Comparison of ENCODE assay signal across 20 cellular contexts in genomic region chr17:48871035-48871550, GRCh38. TPM values are rescaled to one million over a fixed set of nuclear protein-coding genes. Genes with fewer than 3 reads are reported as not detected.
DNase-seq lines count a peak whose midpoint lies in the region; ATAC-seq, FAIRE-seq and TF ChIP-seq lines count a peak whose summit lies in the region.
"Had no signal": no experiment of that assay in that cellular context is flagged by ENCODE, and none has a peak within 500 bp of the region (broad histone marks: within the 10 kb centered on the region; RNA-seq: fewer than 3 reads in every experiment).

No MANE protein-coding gene starts in this region.

- peaks cover 2% of the 10 kb centered on the region for H3K36me3 Mint-ChIP-seq in type B pancreatic cell

- TF ChIP-seq POLR2A in heart left ventricle (IDR thresholded peaks at IDR 0.05) (no peak), Peyer's patch (IDR thresholded peaks at IDR 0.05) (no peak), GM12892 (IDR thresholded peaks at IDR 0.05; ENCODE audit: low read depth, low read length) (no peak), ovary (IDR thresholded peaks at IDR 0.05) (no peak)

- no peak overlapping the region for H3K4me3 ChIP-seq in heart left ventricle
- no peak overlapping the region for H3K4me3 ChIP-seq in Peyer's patch
- no peak overlapping the region for H3K4me3 ChIP-seq in lower lobe of right lung
- no peak overlapping the region for H3K4me3 ChIP-seq in ovary

- H3K27ac ChIP-seq in heart left ventricle (peak overlapping the region in 10 of 12 donors; percentile 44 to 85 (median 72)), Peyer's patch (peak overlapping the region in 3 of 4 donors; percentile 27 to 72 (median 71)), lower lobe of right lung (peak overlapping the region; percentile 59), ovary (no peak overlapping the region)

- no peak overlapping the region for H3K4me3 Mint-ChIP-seq in type B pancreatic cell
- H3K4me3 Mint-ChIP-seq: brain, neural crest cell had no signal

- TF ChIP-seq CTCF in heart left ventricle (IDR thresholded peaks at IDR 0.05) (no peak), Peyer's patch (IDR thresholded peaks at IDR 0.05) (no peak), lower lobe of right lung (IDR thresholded peaks at IDR 0.05) (no peak), type B pancreatic cell (conservative IDR thresholded peaks at IDR 0.05) (no peak), ovary (IDR thresholded peaks at IDR 0.05) (no peak)

- no peak for FAIRE-seq in GM12892 (lab: Jason Lieb, UNC)
- FAIRE-seq: D721Med had no signal

- WGBS in heart left ventricle, 4 donors: 41 to 61% (median 53%) methylated on average over 4 of the region's 4 CpGs
- WGBS in ovary, 3 donors: 55 to 80% (median 62%) methylated on average over 4 of the region's 4 CpGs

- H3K36me3 ChIP-seq in heart left ventricle (peaks cover 0 to 7% (median 3%) of the 10 kb centered on the region in 9 donors), Peyer's patch (peaks cover 0 to 3% (median 0%) of the 10 kb centered on the region in 3 donors), lower lobe of right lung (peaks cover 5% of the 10 kb centered on the region), ovary (no peaks in the 10 kb centered on the region)

- peaks cover 8 to 51% (median 40%) of the 10 kb centered on the region in 12 donors for H3K4me1 ChIP-seq in heart left ventricle
- peaks cover 0 to 41% (median 9%) of the 10 kb centered on the region in 4 donors for H3K4me1 ChIP-seq in Peyer's patch
- peaks cover 29% of the 10 kb centered on the region for H3K4me1 ChIP-seq in lower lobe of right lung
- peaks cover 16% of the 10 kb centered on the region for H3K4me1 ChIP-seq in ovary (ENCODE audit: insufficient read depth)

- intact Hi-C loops in heart left ventricle (cut with DNase I): no loop called here
- intact Hi-C loops in left cardiac atrium (cut with DNase I): loop anchor here in 1 of 2 donors (10.0 kb wide), 1 partner anchor 146 kb away; the partner anchor contains the start of genes HOXB13, PRAC1 and PRAC2
- intact Hi-C loops in lower lobe of right lung (cut with DNase I): no loop called here
- intact Hi-C loops in ovary (cut with DNase I): loop anchor here in 1 of 4 donors (10.0 kb wide), 1 partner anchor 146 kb away; the partner anchor contains the start of genes HOXB13, PRAC1 and PRAC2

- H3K27me3 Mint-ChIP-seq in type B pancreatic cell: peaks cover 4% of the 10 kb centered on the region
- H3K27me3 Mint-ChIP-seq: brain had no signal

- no peaks in the 10 kb centered on the region for H3K9me3 Mint-ChIP-seq in type B pancreatic cell
- H3K9me3 Mint-ChIP-seq: brain, neural crest cell had no signal

- peak overlapping the region; percentile 89 for H3K27ac Mint-ChIP-seq in type B pancreatic cell

- ATAC-seq in heart left ventricle: no peak
- no peak for ATAC-seq in left cardiac atrium
- ATAC-seq in lower lobe of right lung: no peak

- H3K4me1 Mint-ChIP-seq in type B pancreatic cell (ENCODE audit: unreplicated experiment): peaks cover 49% of the 10 kb centered on the region

- TF ChIP-seq EP300 in ovary (IDR thresholded peaks at IDR 0.05): no peak

- H3K9me3 ChIP-seq in heart left ventricle: no peaks in the 10 kb centered on the region
- H3K9me3 ChIP-seq in Peyer's patch: no peaks in the 10 kb centered on the region
- H3K9me3 ChIP-seq in lower lobe of right lung: no peaks in the 10 kb centered on the region
- H3K9me3 ChIP-seq in ovary: no peaks in the 10 kb centered on the region

- H3K27me3 ChIP-seq in heart left ventricle (no peaks in the 10 kb centered on the region), Peyer's patch (no peaks in the 10 kb centered on the region), lower lobe of right lung (ENCODE audit: low read depth) (no peaks in the 10 kb centered on the region), ovary (no peaks in the 10 kb centered on the region)

- DNase-seq in heart left ventricle (no peak), left cardiac atrium (no peak), Peyer's patch (no peak), lower lobe of right lung (no peak), type B pancreatic cell (ENCODE audit: extremely low spot score, unreplicated experiment) (no peak), GM12892 (ENCODE audit: insufficient read length) (no peak), NCI-H1436 (lab: John Stamatoyannopoulos, UW) (no peak), ovary (no peak)
- DNase-seq: activated CD4-positive, alpha-beta T cell treated with anti-CD3 and anti-CD28 coated beads for 48 hours; effector CD4-positive, alpha-beta T cell; erythroblast; foreskin fibroblast; hippocampal formation; NCI-H187; NCI-H526 had no signal

RNA-seq across cellular contexts. Expression of gene ATP5MC1, which starts 21.5 kb away (rescaled TPM):
- total RNA-seq in heart left ventricle (1,000 to 10,000 TPM in 1 of 9 donors, 100 to 1,000 TPM in 8; 225 to 1,147 (median 370) TPM), left cardiac atrium (100 to 1,000 TPM; 356 to 396 TPM), Peyer's patch (100 to 1,000 TPM in 3 of 4 donors, 10 to 100 TPM in 1; 56.1 to 126 (median 109) TPM), lower lobe of right lung (42.6 TPM), type B pancreatic cell (ENCODE audit: low replicate concordance) (91.5 and 92.2 TPM in 2 replicates), ovary (10 to 100 TPM; 42.8 to 69.8 (median 59.9) TPM)
- polyA plus RNA-seq in heart left ventricle (1,000 to 10,000 TPM in 1 of 2 donors, 100 to 1,000 TPM in 1; 638 to 1,709 TPM), ovary (100 to 1,000 TPM; 105 to 198 TPM)
- 450 TPM for polyA plus RNA-seq in GM12892 (2012; ENCODE audit: missing spikeins)

RNA-seq across cellular contexts. Expression of gene UBE2Z, which starts 37.1 kb away (rescaled TPM):
- total RNA-seq in heart left ventricle: 10 to 100 TPM; 31.1 to 59.0 (median 41.0) TPM
- 10 to 100 TPM; 19.3 to 56.8 TPM for polyA plus RNA-seq in heart left ventricle
- total RNA-seq in left cardiac atrium: 10 to 100 TPM; 42.7 to 51.7 TPM
- total RNA-seq in Peyer's patch: 10 to 100 TPM; 42.9 to 58.0 (median 49.8) TPM
- total RNA-seq in lower lobe of right lung: 65.0 TPM
- total RNA-seq in type B pancreatic cell (ENCODE audit: low replicate concordance): 72.1 and 78.0 TPM in 2 replicates
- 79.9 TPM for polyA plus RNA-seq in GM12892 (2012; ENCODE audit: missing spikeins)
- total RNA-seq in ovary: 10 to 100 TPM; 32.0 to 62.1 (median 58.2) TPM
- polyA plus RNA-seq in ovary: 10 to 100 TPM; 40.1 to 93.4 TPM

RNA-seq across cellular contexts. Expression of gene CALCOCO2, which starts 40.3 kb away (rescaled TPM):
- 100 to 1,000 TPM; 174 to 322 (median 272) TPM for total RNA-seq in heart left ventricle
- 100 to 1,000 TPM; 102 to 122 TPM for polyA plus RNA-seq in heart left ventricle
- total RNA-seq in left cardiac atrium: 100 to 1,000 TPM; 180 to 241 TPM
- total RNA-seq in Peyer's patch: 100 to 1,000 TPM; 124 to 334 (median 163) TPM
- 174 TPM for total RNA-seq in lower lobe of right lung
- total RNA-seq in type B pancreatic cell (ENCODE audit: low replicate concordance): 74.5 and 99.7 TPM in 2 replicates
- 58.4 TPM for polyA plus RNA-seq in GM12892 (2012; ENCODE audit: missing spikeins)
- 100 to 1,000 TPM in 6 of 7 donors, 10 to 100 TPM in 1; 72.1 to 180 (median 159) TPM for total RNA-seq in ovary
- 100 to 1,000 TPM in 1 of 2 donors, 10 to 100 TPM in 1; 75.4 to 239 TPM for polyA plus RNA-seq in ovary

RNA-seq across cellular contexts. Expression of gene TTLL6, which starts 54.1 kb away (rescaled TPM):
- total RNA-seq in heart left ventricle (under 1 TPM in 1 of 9 donors, not detected in 8; 0.55 TPM), left cardiac atrium (under 1 TPM in 1 of 2 donors, not detected in 1; 0.16 TPM), Peyer's patch (1 to 10 TPM in 3 of 4 donors, not detected in 1; 1.1 to 7.5 (median 1.5) TPM), lower lobe of right lung (2.7 TPM), type B pancreatic cell (ENCODE audit: low replicate concordance) (2.8 and 3.5 TPM in 2 replicates), ovary (1 to 10 TPM in 1 of 7 donors, under 1 TPM in 3, not detected in 3; 0.17 to 3.8 (median 0.52) TPM)
- polyA plus RNA-seq in heart left ventricle (under 1 TPM; 0.07 to 0.15 TPM), ovary (under 1 TPM; 0.06 to 0.47 TPM)
- not detected for polyA plus RNA-seq in GM12892 (2012; ENCODE audit: missing spikeins)
- total RNA-seq: lower leg skin, urinary bladder had no signal

Comparison
In these comparisons a context has a peak if more than half of its experiments do, and no peak if none do; other contexts are left out.
1. H3K27ac ChIP-seq: peak in heart left ventricle (10 of 12), Peyer's patch (3 of 4) and lower lobe of right lung (single experiment); none in ovary (0 of 2).